Comparison of ENCODE assay signal across 32 cellular contexts in the genomic region with DNA sequence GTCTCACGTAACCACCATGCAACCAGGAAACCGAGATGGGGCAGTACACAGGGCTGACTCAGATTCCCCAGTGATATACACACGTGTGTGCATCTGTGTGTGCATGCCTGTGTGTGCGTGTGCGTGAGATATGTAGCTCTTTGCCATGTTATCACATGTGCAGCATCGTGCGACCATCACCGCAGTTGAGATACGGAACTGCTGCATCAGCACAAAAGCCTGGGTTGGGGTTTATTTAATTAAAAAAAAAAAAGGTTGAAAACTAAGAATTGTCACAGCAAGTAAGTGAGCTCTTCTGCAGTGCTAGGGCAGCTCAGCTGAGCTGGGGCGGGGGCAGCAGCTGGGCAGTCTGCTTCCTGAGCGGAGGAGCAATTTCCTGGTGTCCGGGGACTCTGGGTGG.
"Had no signal": no experiment of that assay in that cellular context is flagged by ENCODE, and none has a peak within 500 bp of the region (broad histone marks: within the 10 kb centered on the region; RNA-seq: fewer than 3 reads in every experiment).

No MANE protein-coding gene starts in this region.

- ATAC-seq: activated CD4-positive, CD25-positive, alpha-beta regulatory T cell treated with anti-CD3 and anti-CD28 coated beads, Interleukin-2, amount 50 U/mL, for 24 hours; activated CD8-positive, alpha-beta memory T cell treated with anti-CD3 and anti-CD28 coated beads, Interleukin-2, amount 10 ng/mL, durations not matched to agents 7 days and 5 days; activated CD8-positive, alpha-beta T cell treated with anti-CD3 and anti-CD28 coated beads, Interleukin-2, amount 10 ng/mL, durations not matched to agents 7 days and 5 days; activated naive CD8-positive, alpha-beta T cell treated with anti-CD3 and anti-CD28 coated beads, Interleukin-2, amount 50 U/mL, for 24 hours; gastroesophageal sphincter; T-helper 17 cell had no signal

- H3K36me3 ChIP-seq: adrenal gland, ascending aorta, esophagus squamous epithelium, gastroesophageal sphincter, WERI-Rb-1 had no signal

- H3K27me3 ChIP-seq: adrenal gland, ascending aorta, esophagus squamous epithelium had no signal

- H3K36me3 Mint-ChIP-seq: activated CD4-positive, alpha-beta memory T cell treated with anti-CD3 and anti-CD28 coated beads for 36 hours; activated CD8-positive, alpha-beta memory T cell treated with anti-CD3 and anti-CD28 coated beads, Interleukin-2, amount 10 ng/mL, durations not matched to agents 7 days and 5 days; activated naive CD4-positive, alpha-beta T cell treated with anti-CD3 and anti-CD28 coated beads, Interleukin-2, amount 50 U/mL, for 24 hours; activated naive CD8-positive, alpha-beta T cell treated with anti-CD3 and anti-CD28 coated beads for 36 hours had no signal

- H3K27ac ChIP-seq: adrenal gland, ascending aorta, epithelial cell of prostate, esophagus squamous epithelium, gastroesophageal sphincter, WERI-Rb-1 had no signal

- DNase-seq: activated B cell treated with CpG ODN at 0.5 μM for 24 hours; activated CD4-positive, alpha-beta memory T cell treated with anti-CD3 and anti-CD28 coated beads for 36 hours; activated CD4-positive, alpha-beta T cell treated with anti-CD3 and anti-CD28 coated beads for 48 hours; activated CD4-positive, alpha-beta T cell treated with anti-CD3 and anti-CD28 coated beads, Interleukin-2, amount 50 U/mL, for 1 hour; activated CD8-positive, alpha-beta memory T cell treated with anti-CD3 and anti-CD28 coated beads, Interleukin-2, amount 10 ng/mL, durations not matched to agents 7 days and 5 days; activated CD8-positive, alpha-beta memory T cell treated with anti-CD3 and anti-CD28 coated beads, Interleukin-2, amount 50 U/mL, for 4 hours; activated CD8-positive, alpha-beta T cell treated with anti-CD3 and anti-CD28 coated beads, Interleukin-2, amount 10 ng/mL, durations not matched to agents 7 days and 5 days; activated effector memory CD4-positive, alpha-beta T cell treated with anti-CD3 and anti-CD28 coated beads, Interleukin-2, amount 50 U/mL, for 16 hours; activated naive CD4-positive, alpha-beta T cell treated with anti-CD3 and anti-CD28 coated beads for 36 hours; activated naive CD8-positive, alpha-beta T cell treated with anti-CD3 and anti-CD28 coated beads for 36 hours; activated naive CD8-positive, alpha-beta T cell treated with anti-CD3 and anti-CD28 coated beads, Interleukin-2, amount 50 U/mL, for 24 hours; activated T-cell treated with anti-CD3 and anti-CD28 coated beads, Interleukin-2, amount 50 U/mL, for 1 hour; activated T-cell treated with anti-CD3 and anti-CD28 coated beads, Interleukin-2, amount 50 U/mL, for 48 hours; adrenal gland; cortex of kidney; dermis blood vessel endothelial cell; effector CD4-positive, alpha-beta T cell; esophagus squamous epithelium; foreskin melanocyte; head of caudate nucleus; T-helper 1 cell; T-helper 17 cell; T1000 had no signal

- H3K4me3 Mint-ChIP-seq: activated B cell treated with CpG ODN at 0.5 μM for 24 hours; activated CD4-positive, alpha-beta memory T cell treated with anti-CD3 and anti-CD28 coated beads for 36 hours; activated CD8-positive, alpha-beta memory T cell treated with anti-CD3 and anti-CD28 coated beads, Interleukin-2, amount 10 ng/mL, durations not matched to agents 7 days and 5 days; activated CD8-positive, alpha-beta T cell treated with anti-CD3 and anti-CD28 coated beads, Interleukin-2, amount 10 ng/mL, durations not matched to agents 7 days and 5 days; activated naive CD4-positive, alpha-beta T cell treated with anti-CD3 and anti-CD28 coated beads for 36 hours; activated naive CD4-positive, alpha-beta T cell treated with anti-CD3 and anti-CD28 coated beads, Interleukin-2, amount 50 U/mL, for 24 hours; activated naive CD8-positive, alpha-beta T cell treated with anti-CD3 and anti-CD28 coated beads for 36 hours; activated naive CD8-positive, alpha-beta T cell treated with anti-CD3 and anti-CD28 coated beads, Interleukin-2, amount 50 U/mL, for 24 hours; activated T-helper 1 cell treated with anti-CD3 and anti-CD28 coated beads, Interleukin-12 subunit alpha, Interleukin-12 subunit beta, Interleukin-2, Interleukin-4 antibody, amounts not matched to agents 30 ng/mL and 10 ng/mL and 1 ng/mL, durations not matched to agents 14 hours and 24 hours and 36 hours; T-helper 17 cell; T-helper 2 cell treated with Interferon-gamma antibody and Interleukin-4, amounts not matched to agents 5 μg/mL and 100 μg/mL, for 36 hours had no signal

- H3K4me3 ChIP-seq: adrenal gland, ascending aorta, esophagus squamous epithelium, gastroesophageal sphincter had no signal

- H3K9me3 Mint-ChIP-seq: activated B cell treated with CpG ODN at 0.5 μM for 24 hours; activated CD4-positive, alpha-beta memory T cell treated with anti-CD3 and anti-CD28 coated beads for 36 hours; activated naive CD4-positive, alpha-beta T cell treated with anti-CD3 and anti-CD28 coated beads for 36 hours; activated naive CD4-positive, alpha-beta T cell treated with anti-CD3 and anti-CD28 coated beads, Interleukin-2, amount 50 U/mL, for 24 hours; activated naive CD8-positive, alpha-beta T cell treated with anti-CD3 and anti-CD28 coated beads for 36 hours; activated naive CD8-positive, alpha-beta T cell treated with anti-CD3 and anti-CD28 coated beads, Interleukin-2, amount 50 U/mL, for 24 hours; activated T-helper 1 cell treated with anti-CD3 and anti-CD28 coated beads, Interleukin-12 subunit alpha, Interleukin-12 subunit beta, Interleukin-2, Interleukin-4 antibody, amounts not matched to agents 30 ng/mL and 10 ng/mL and 1 ng/mL, durations not matched to agents 14 hours and 24 hours and 36 hours; activated T-helper 2 cell treated with anti-CD3 and anti-CD28 coated beads, Interferon-gamma antibody, Interleukin-2, Interleukin-4, amounts not matched to agents 10 μg/mL and 5 μg/mL and 100 μg/mL, durations not matched to agents 14 hours and 24 hours and 36 hours; T-helper 2 cell treated with Interferon-gamma antibody and Interleukin-4, amounts not matched to agents 5 μg/mL and 100 μg/mL, for 36 hours had no signal

- H3K4me1 ChIP-seq: adrenal gland, ascending aorta, esophagus squamous epithelium, gastroesophageal sphincter had no signal

- H3K4me1 Mint-ChIP-seq: activated B cell treated with CpG ODN at 0.5 μM for 24 hours; activated CD8-positive, alpha-beta memory T cell treated with anti-CD3 and anti-CD28 coated beads, Interleukin-2, amount 10 ng/mL, durations not matched to agents 7 days and 5 days; activated naive CD4-positive, alpha-beta T cell treated with anti-CD3 and anti-CD28 coated beads, Interleukin-2, amount 50 U/mL, for 24 hours; activated naive CD8-positive, alpha-beta T cell treated with anti-CD3 and anti-CD28 coated beads for 36 hours; activated naive CD8-positive, alpha-beta T cell treated with anti-CD3 and anti-CD28 coated beads, Interleukin-2, amount 50 U/mL, for 24 hours had no signal

- H3K9me3 ChIP-seq: adrenal gland, ascending aorta, esophagus squamous epithelium, gastroesophageal sphincter had no signal

- H3K27ac Mint-ChIP-seq: activated B cell treated with CpG ODN at 0.5 μM for 24 hours; activated CD4-positive, alpha-beta memory T cell treated with anti-CD3 and anti-CD28 coated beads for 36 hours; activated CD8-positive, alpha-beta memory T cell treated with anti-CD3 and anti-CD28 coated beads, Interleukin-2, amount 10 ng/mL, durations not matched to agents 7 days and 5 days; activated CD8-positive, alpha-beta T cell treated with anti-CD3 and anti-CD28 coated beads, Interleukin-2, amount 10 ng/mL, durations not matched to agents 7 days and 5 days; activated naive CD4-positive, alpha-beta T cell treated with anti-CD3 and anti-CD28 coated beads for 36 hours; activated naive CD4-positive, alpha-beta T cell treated with anti-CD3 and anti-CD28 coated beads, Interleukin-2, amount 50 U/mL, for 24 hours; activated naive CD8-positive, alpha-beta T cell treated with anti-CD3 and anti-CD28 coated beads for 36 hours; activated naive CD8-positive, alpha-beta T cell treated with anti-CD3 and anti-CD28 coated beads, Interleukin-2, amount 50 U/mL, for 24 hours; activated T-helper 1 cell treated with anti-CD3 and anti-CD28 coated beads, Interleukin-12 subunit alpha, Interleukin-12 subunit beta, Interleukin-2, Interleukin-4 antibody, amounts not matched to agents 30 ng/mL and 10 ng/mL and 1 ng/mL, durations not matched to agents 14 hours and 24 hours and 36 hours; activated T-helper 2 cell treated with anti-CD3 and anti-CD28 coated beads, Interferon-gamma antibody, Interleukin-2, Interleukin-4, amounts not matched to agents 10 μg/mL and 5 μg/mL and 100 μg/mL, durations not matched to agents 14 hours and 24 hours and 36 hours; T-helper 17 cell; T-helper 2 cell treated with Interferon-gamma antibody and Interleukin-4, amounts not matched to agents 5 μg/mL and 100 μg/mL, for 36 hours had no signal

- H3K27me3 Mint-ChIP-seq: activated CD8-positive, alpha-beta memory T cell treated with anti-CD3 and anti-CD28 coated beads, Interleukin-2, amount 10 ng/mL, durations not matched to agents 7 days and 5 days; activated naive CD4-positive, alpha-beta T cell treated with anti-CD3 and anti-CD28 coated beads, Interleukin-2, amount 50 U/mL, for 24 hours; activated naive CD8-positive, alpha-beta T cell treated with anti-CD3 and anti-CD28 coated beads for 36 hours; activated naive CD8-positive, alpha-beta T cell treated with anti-CD3 and anti-CD28 coated beads, Interleukin-2, amount 50 U/mL, for 24 hours had no signal
